In genomic region chr6:116011096-116011401, GRCh38 we compare ENCODE assay signal across 10 cellular contexts. TPM values are rescaled to one million over a fixed set of nuclear protein-coding genes. Genes with fewer than 3 reads are reported as not detected.
DNase-seq lines count a peak whose midpoint lies in the region; ATAC-seq and TF ChIP-seq lines count a peak whose summit lies in the region.
"Had no signal": no experiment of that assay in that cellular context is flagged by ENCODE, and none has a peak within 500 bp of the region (broad histone marks: within the 10 kb centered on the region; RNA-seq: fewer than 3 reads in every experiment).

No MANE protein-coding gene starts in this region.

- no peak overlapping the region for H3K4me3 ChIP-seq in GM23338

- no peak overlapping the region for H3K4me2 ChIP-seq in GM23338

- POLR2A ChIA-PET in RWPE1 (lab: Yijun Ruan, JAX; ENCODE audit: low non-redundant PET) = no interaction called here

- no peaks in the 10 kb centered on the region; the same call in 1 of the 3 replicates for H3K4me1 Mint-ChIP-seq in GM23338
- peaks cover 9% of the 10 kb centered on the region for H3K4me1 Mint-ChIP-seq in nephron progenitor cell
- H3K4me1 Mint-ChIP-seq: CD8-positive, alpha-beta memory T cell had no signal

- H3K4me3 Mint-ChIP-seq in GM23338 (no peak overlapping the region), nephron progenitor cell (no peak overlapping the region)
- H3K4me3 Mint-ChIP-seq: CD8-positive, alpha-beta memory T cell had no signal

- H2AFZ ChIP-seq in GM23338 = no peak overlapping the region

- H3K27me3 ChIP-seq in GM23338 (ENCODE audit: insufficient read depth) = no peaks in the 10 kb centered on the region

- H3K9me2 ChIP-seq in GM23338 (ENCODE audit: insufficient read depth) = no peaks in the 10 kb centered on the region

- H3K79me2 ChIP-seq in GM23338 (replicated peaks; ENCODE audit: insufficient read depth) = no peaks in the 10 kb centered on the region

- H3K36me3 ChIP-seq in GM23338 (ENCODE audit: insufficient read depth) = no peaks in the 10 kb centered on the region

- H3K9me3 Mint-ChIP-seq in GM23338 (no peaks in the 10 kb centered on the region), nephron progenitor cell (no peaks in the 10 kb centered on the region)
- H3K9me3 Mint-ChIP-seq: CD8-positive, alpha-beta memory T cell had no signal

- H3K36me3 Mint-ChIP-seq in GM23338 (ENCODE audit: low read depth) = no peaks in the 10 kb centered on the region
- no peaks in the 10 kb centered on the region for H3K36me3 Mint-ChIP-seq in nephron progenitor cell (ENCODE audit: low read depth)
- H3K36me3 Mint-ChIP-seq: CD8-positive, alpha-beta memory T cell had no signal

- H3K27me3 Mint-ChIP-seq in GM23338 (ENCODE audit: insufficient read depth, low read depth, poor library complexity) (no peaks in the 10 kb centered on the region), nephron progenitor cell (ENCODE audit: low read depth, poor library complexity) (no peaks in the 10 kb centered on the region)

- no peaks in the 10 kb centered on the region for H3F3A ChIP-seq in GM23338 (replicated peaks; ENCODE audit: low read depth)

- DNase-seq in GM23338 (ENCODE audit: low spot score) (no peak), RWPE1 (ENCODE audit: low spot score) (no peak), nephron progenitor cell (no peak), SHP77 (lab: John Stamatoyannopoulos, UW) (no peak), NAMALWA (ENCODE audit: low spot score) (no peak)
- DNase-seq: SIG-M5 had no signal

- H3K27ac ChIP-seq in GM23338 (ENCODE audit: low read depth) (no peak overlapping the region), RWPE1 (no peak overlapping the region)

- CTCF ChIA-PET in RWPE1 (lab: Yijun Ruan, JAX) = interaction anchor here (0.5 to 1.1 kb wide), 16 partner anchors 9 to 1015 kb away, joined by 3 to 6 read pairs (median 4); partner anchors contain the start of gene FRK

- TF ChIP-seq CTCF in GM23338 (conservative IDR thresholded peaks at IDR 0.05; ENCODE audit: low read depth in 2 of 2) (no peak), RWPE1 (conservative IDR thresholded peaks at IDR 0.05; ENCODE audit: low read depth) (peak; percentile 41), nephron progenitor cell (IDR thresholded peaks at IDR 0.05) (peak; percentile 14)

- no peaks in the 10 kb centered on the region for H4K20me1 ChIP-seq in GM23338 (replicated peaks; ENCODE audit: insufficient read depth)

- peak overlapping the region; percentile 18; the same call in 1 of the 2 replicates for H3K27ac Mint-ChIP-seq in GM23338
- H3K27ac Mint-ChIP-seq in nephron progenitor cell = no peak overlapping the region
- H3K27ac Mint-ChIP-seq: CD8-positive, alpha-beta memory T cell had no signal

- ATAC-seq in GM18519 (IDR thresholded peaks at IDR 0.05; ENCODE audit: low FRiP score, unreplicated experiment) = peak; percentile 3
- ATAC-seq in GM23338 = no peak
- no peak for ATAC-seq in GM21360 (IDR thresholded peaks at IDR 0.05; ENCODE audit: unreplicated experiment)

- no peaks in the 10 kb centered on the region for H3K4me1 ChIP-seq in GM23338 (ENCODE audit: insufficient read depth)

TF ChIP-seq in GM23338, 12 proteins besides CTCF, POLR2A, EP300 and RAD21:
- TF ChIP-seq REST (IDR thresholded peaks at IDR 0.05; ENCODE audit: unreplicated experiment) (no peak), CREB1 (CRISPR knock-in tag; IDR thresholded peaks at IDR 0.05; ENCODE audit: low read depth) (no peak), POLR2AphosphoS5 (IDR thresholded peaks at IDR 0.05; ENCODE audit: low read depth) (no peak), ZNF462 (CRISPR knock-in tag; IDR thresholded peaks at IDR 0.05) (no peak)

RNA-seq across cellular contexts. Expression of gene FRK, which starts 49.6 kb away (rescaled TPM):
- total RNA-seq in GM23338 (2014; rRNA removed; shearing (Covaris generic)) = 0.12 and 0.24 TPM in 2 replicates
- polyA plus RNA-seq in GM23338 (2016; fragmentation: Nextera tagmentation; extraction: Ambion mirVana) = 0.05 and 0.06 TPM in 2 replicates
- polyA plus RNA-seq: CD8-positive, alpha-beta memory T cell; neural cell had no signal

Comparison
In these comparisons a context has a peak if more than half of its experiments do, and no peak if none do; other contexts are left out.
1. CTCF ChIP-seq: peak in RWPE1 (single experiment) and nephron progenitor cell (single experiment); none in GM23338 (0 of 2).